8 cellular contexts compared by ENCODE assay signal in the genomic region with DNA sequence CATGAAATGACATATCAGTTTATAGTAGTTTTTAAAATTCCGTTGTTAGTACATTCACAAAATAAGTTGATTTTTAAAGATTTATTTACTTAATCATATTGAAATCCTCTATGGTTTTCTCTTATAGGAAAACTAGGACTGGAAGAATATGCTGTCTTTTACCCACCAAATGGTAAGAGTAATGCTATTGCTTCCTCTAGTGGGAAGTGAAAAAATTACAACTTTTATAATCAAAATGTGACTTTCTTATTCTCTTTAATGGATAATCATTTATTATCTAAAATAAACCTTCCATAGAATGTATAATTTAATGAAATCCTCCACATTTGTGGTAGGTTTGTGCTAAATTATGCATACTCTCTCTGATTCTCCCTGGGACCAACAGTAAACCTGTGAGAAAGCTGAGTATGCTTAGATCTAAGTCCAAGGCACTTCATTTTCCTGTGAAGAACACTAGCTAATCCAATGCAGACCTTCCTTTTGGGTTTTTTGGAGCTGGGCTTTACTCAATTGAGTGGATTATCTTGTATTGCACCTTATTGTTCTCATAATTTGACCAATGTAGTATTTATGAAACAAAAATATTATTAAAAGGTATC.
DNase-seq lines count a peak whose midpoint lies in the region; ATAC-seq and TF ChIP-seq lines count a peak whose summit lies in the region.

No MANE protein-coding gene starts in this region.

- no peaks in the 10 kb centered on the region for H3K9me3 Mint-ChIP-seq in activated CD4-positive, alpha-beta T cell treated with anti-CD3 and anti-CD28 coated beads for 36 hours (ENCODE audit: low read depth)

- intact Hi-C loops in cardiac septum (cut with DNase I) (loop anchor here (5.0 kb wide), 1 partner anchor 263 kb away; no protein-coding TSS in a partner anchor), OCI-LY7 (cut with micrococcal nuclease; ENCODE audit: unreplicated experiment) (loop anchor here (1.0 to 10.0 kb wide), 6 partner anchors 98 to 395 kb away; a partner anchor contains a TSS)
- intact Hi-C loops in activated CD4-positive, alpha-beta T cell treated with anti-CD3 and anti-CD28 coated beads for 36 hours (cut with DNase I, micrococcal nuclease), result loop anchor here (1.0 to 10.0 kb wide), 3 partner anchors 261 to 695 kb away; no protein-coding TSS in a partner anchor

- peaks cover 4% of the 10 kb centered on the region for H3K4me1 Mint-ChIP-seq in activated CD4-positive, alpha-beta T cell treated with anti-CD3 and anti-CD28 coated beads for 36 hours

- H3K4me3 Mint-ChIP-seq in activated CD4-positive, alpha-beta T cell treated with anti-CD3 and anti-CD28 coated beads for 36 hours, result no peak overlapping the region

- no peak overlapping the region for H2AFZ ChIP-seq in OCI-LY7 (ENCODE audit: low read length)

- H3K4me1 ChIP-seq in cardiac muscle cell (ENCODE audit: low read depth) (peaks cover 10% of the 10 kb centered on the region), OCI-LY7 (ENCODE audit: insufficient read depth, low read length, poor library complexity, severe bottlenecking) (peaks cover 36% of the 10 kb centered on the region), tibial nerve (no peaks in the 10 kb centered on the region)

- no peak overlapping the region for H3K4me3 ChIP-seq in cardiac muscle cell
- no peak overlapping the region for H3K4me3 ChIP-seq in OCI-LY7 (ENCODE audit: low read depth, low read length, poor library complexity, severe bottlenecking)
- H3K4me3 ChIP-seq in tibial nerve, result no peak overlapping the region

- no peak overlapping the region for H3K27ac ChIP-seq in cardiac muscle cell
- H3K27ac ChIP-seq in OCI-LY7 (ENCODE audit: low read depth, low read length, poor library complexity, severe bottlenecking), result no peak overlapping the region
- no peak overlapping the region for H3K27ac ChIP-seq in tibial nerve

- H3K79me2 ChIP-seq in OCI-LY7 (ENCODE audit: insufficient read depth, low read depth, low read length), result no peaks in the 10 kb centered on the region

- no peak for ATAC-seq in activated CD4-positive, alpha-beta T cell treated with anti-CD3 and anti-CD28 coated beads for 36 hours

- BruUV-seq in OCI-LY7 (replicated peaks; lab: Mats Ljungman, UMichigan), result no TSS peak

- H3K9me3 ChIP-seq in cardiac muscle cell (ENCODE audit: low read depth) (no peaks in the 10 kb centered on the region), OCI-LY7 (ENCODE audit: low read length) (no peaks in the 10 kb centered on the region), tibial nerve (no peaks in the 10 kb centered on the region)

- no peak for TF ChIP-seq POLR2A in tibial nerve (IDR thresholded peaks at IDR 0.05)

- POLR2A ChIA-PET in OCI-LY7 (lab: Charles Lee), result interaction anchor here (0.5 to 3.6 kb wide), 4 partner anchors 23 to 287 kb away, joined by 3 to 15 read pairs (median 3); no protein-coding TSS in a partner anchor
- POLR2A ChIA-PET in activated CD4-positive, alpha-beta T cell treated with anti-CD3 and anti-CD28 coated beads for 36 hours (lab: Charles Lee), result no interaction called here

- CTCF ChIA-PET in OCI-LY7 (lab: Charles Lee; ENCODE audit: unreplicated experiment), result interaction anchor here (1.3 kb wide), 1 partner anchor 66 kb away, joined by 3 read pairs; no protein-coding TSS in a partner anchor
- CTCF ChIA-PET in activated CD4-positive, alpha-beta T cell treated with anti-CD3 and anti-CD28 coated beads for 36 hours (lab: Charles Lee), result interaction anchor here (0.8 to 1.5 kb wide), 4 partner anchors 8 to 732 kb away, joined by 3 to 6 read pairs (median 3); no protein-coding TSS in a partner anchor

- WGBS in tibial nerve, 2 donors, result 44 to 58% methylated on average over 1 of the region's 1 CpG

- H3K4me2 ChIP-seq in OCI-LY7 (ENCODE audit: low read length), result no peak overlapping the region

- no peaks in the 10 kb centered on the region for H3K9me2 ChIP-seq in OCI-LY7 (ENCODE audit: insufficient read depth, low read length)

- no peaks in the 10 kb centered on the region for H3K27me3 ChIP-seq in cardiac muscle cell
- no peaks in the 10 kb centered on the region for H3K27me3 ChIP-seq in tibial nerve

- H4K20me1 ChIP-seq in OCI-LY7 (ENCODE audit: insufficient read depth, low read length), result no peaks in the 10 kb centered on the region

- no peak for TF ChIP-seq EP300 in tibial nerve (IDR thresholded peaks at IDR 0.05)

- H3K27me3 Mint-ChIP-seq in activated CD4-positive, alpha-beta T cell treated with anti-CD3 and anti-CD28 coated beads for 36 hours, result no peaks in the 10 kb centered on the region

- H3K36me3 Mint-ChIP-seq in activated CD4-positive, alpha-beta T cell treated with anti-CD3 and anti-CD28 coated beads for 36 hours (ENCODE audit: low read depth), result no peaks in the 10 kb centered on the region

- peak; percentile 13 to 54 for DNase-seq in cardiac muscle cell (ENCODE audit: low read depth in 1 of 2, low spot score in 1 of 2)
- DNase-seq in cardiac septum (ENCODE audit: low spot score), result no peak
- peak; percentile 49 for DNase-seq in OCI-LY7 (ENCODE audit: low spot score)
- DNase-seq in fibroblast of peridontal ligament (ENCODE audit: extremely low read depth), result peak; percentile 78
- DNase-seq in tibial nerve (ENCODE audit: low spot score in 2 of 2), result no peak
- DNase-seq in activated CD4-positive, alpha-beta T cell treated with anti-CD3 and anti-CD28 coated beads for 36 hours, result no peak
- DNase-seq in stimulated activated CD4-positive, alpha-beta T cell treated with anti-CD3 and anti-CD28 coated beads, Interleukin-2, amount 100 ng/mL, for 24 hours, result no peak
- no peak for DNase-seq in COR-L47 (lab: John Stamatoyannopoulos, UW)

- TF ChIP-seq CTCF in cardiac muscle cell (IDR thresholded peaks at IDR 0.05; ENCODE audit: low read depth, low read length), result peak; percentile 68
- TF ChIP-seq CTCF in OCI-LY7 (conservative IDR thresholded peaks at IDR 0.05; ENCODE audit: low read length), result peak; percentile 97
- peak; percentile 30 to 55 (median 42) for TF ChIP-seq CTCF in tibial nerve (IDR thresholded peaks at IDR 0.05)

- no peak overlapping the region for H3K27ac Mint-ChIP-seq in activated CD4-positive, alpha-beta T cell treated with anti-CD3 and anti-CD28 coated beads for 36 hours

- no peaks in the 10 kb centered on the region for H3K36me3 ChIP-seq in cardiac muscle cell
- H3K36me3 ChIP-seq in OCI-LY7 (ENCODE audit: insufficient read depth, low read length), result no peaks in the 10 kb centered on the region; the same call in 1 of the 2 replicates
- H3K36me3 ChIP-seq in tibial nerve, result peaks cover 0 to 8% (median 0%) of the 10 kb centered on the region in 3 donors

Comparison
In these comparisons a context has a peak if more than half of its experiments do, and no peak if none do; other contexts are left out.
1. DNase-seq: peak in cardiac muscle cell (2 of 2), OCI-LY7 (single experiment) and fibroblast of peridontal ligament (single experiment); none in cardiac septum (single experiment), tibial nerve (0 of 2), activated CD4-positive, alpha-beta T cell treated with anti-CD3 and anti-CD28 coated beads for 36 hours (single experiment), stimulated activated CD4-positive, alpha-beta T cell treated with anti-CD3 and anti-CD28 coated beads, Interleukin-2, amount 100 ng/mL, for 24 hours (0 of 2) and COR-L47 (single experiment).
2. CTCF ChIP-seq: peak in every context shown above with its lines; median percentile 97 in OCI-LY7; 68 in cardiac muscle cell; 42 in tibial nerve.